Comparison of ENCODE assay signal across 7 cellular contexts in the genomic region with DNA sequence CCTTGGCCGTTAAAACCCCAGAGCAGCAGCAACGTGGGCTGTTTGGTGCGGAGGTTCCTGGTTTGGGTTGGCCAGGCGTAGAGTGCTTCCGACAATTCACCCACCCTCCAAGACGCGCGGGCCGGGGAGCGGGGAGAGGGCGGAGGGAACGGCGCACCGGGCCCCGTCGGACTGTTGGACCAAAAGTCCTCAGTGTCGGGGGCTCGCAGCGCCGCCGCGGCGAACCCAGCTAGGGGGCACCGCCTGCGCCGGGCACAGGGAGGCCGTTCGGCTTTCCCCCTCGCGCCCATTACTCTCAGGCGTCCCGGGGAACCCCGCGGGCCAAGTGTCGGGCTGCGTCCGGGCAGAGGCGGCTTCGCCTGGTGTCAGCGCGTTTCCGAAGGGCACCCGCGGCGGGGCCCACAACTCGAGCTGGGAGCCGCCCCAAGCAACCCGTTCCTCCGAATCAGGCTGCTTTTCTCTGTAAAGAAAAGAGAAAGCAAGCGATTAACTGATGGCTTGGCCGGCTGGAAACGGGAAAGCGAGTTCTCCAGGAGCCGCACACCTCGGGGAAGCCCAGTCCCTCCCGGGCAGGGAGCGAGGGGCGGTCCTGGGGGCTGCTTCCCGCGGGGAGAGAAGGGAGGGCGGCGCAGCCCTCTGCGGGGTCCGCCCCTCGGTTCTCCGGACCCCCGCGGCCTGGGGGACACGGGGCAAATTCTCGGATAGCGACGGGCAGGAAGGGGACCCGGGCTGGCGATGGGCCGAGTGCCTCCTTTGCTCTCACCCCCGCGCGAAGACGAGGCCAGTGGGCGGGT.
DNase-seq lines count a peak whose midpoint lies in the region; TF ChIP-seq lines count a peak whose summit lies in the region.

No MANE protein-coding gene starts in this region.

- intact Hi-C loops in colonic mucosa (cut with DNase I) (no loop called here), lower leg skin (cut with DNase I; ENCODE audit: low total_unique reads) (no loop called here)

- TF ChIP-seq CTCF in HFF-Myc (IDR thresholded peaks at IDR 0.05; ENCODE audit: low read depth, low read length, missing control alignments), result no peak
- TF ChIP-seq CTCF in WERI-Rb-1 (IDR thresholded peaks at IDR 0.05; ENCODE audit: low read depth, low read length), result 0 out of 2 replicates have a peak, but pooled peaks have one; percentile 4
- no peak for TF ChIP-seq CTCF in colonic mucosa (IDR thresholded peaks at IDR 0.05)
- no peak for TF ChIP-seq CTCF in lower leg skin (IDR thresholded peaks at IDR 0.05)

- H3K27ac ChIP-seq in WERI-Rb-1 (no peak overlapping the region), colonic mucosa (peak overlapping the region; percentile 58)

- TF ChIP-seq POLR2A in lower leg skin (IDR thresholded peaks at IDR 0.05), result no peak

- WGBS in lower leg skin, 2 donors, result 0% methylated on average over 40 to 64 of the region's 80 CpGs

- peak overlapping the region; percentile 55 to 71 for H3K9ac ChIP-seq in colonic mucosa (ENCODE audit: low read depth in 2 of 2, low read length in 2 of 2)

- H3K27me3 ChIP-seq in WERI-Rb-1 (ENCODE audit: insufficient read depth, low read depth, severe bottlenecking) (peaks cover 13% of the 10 kb centered on the region), colonic mucosa (peaks cover 24% of the 10 kb centered on the region)

- H3K36me3 ChIP-seq in WERI-Rb-1 (no peaks in the 10 kb centered on the region), colonic mucosa (no peaks in the 10 kb centered on the region)

- H3K4me1 ChIP-seq in colonic mucosa, result peaks cover 10% of the 10 kb centered on the region

- no peaks in the 10 kb centered on the region for H3K9me3 ChIP-seq in WERI-Rb-1 (ENCODE audit: severe bottlenecking)
- H3K9me3 ChIP-seq in colonic mucosa, result no peaks in the 10 kb centered on the region

- peak overlapping the region; percentile 41 for H3K4me3 ChIP-seq in HFF-Myc (replicated peaks; ENCODE audit: low read depth, low read length)
- H3K4me3 ChIP-seq in WERI-Rb-1 (ENCODE audit: low read depth, low read length), result peak overlapping the region; percentile 81
- peak overlapping the region; percentile 46 for H3K4me3 ChIP-seq in colonic mucosa
- peak overlapping the region; percentile 31 for H3K4me3 ChIP-seq in lower leg skin (ENCODE audit: low read depth, poor library complexity, severe bottlenecking)

- DNase-seq in HFF-Myc (ENCODE audit: extremely low read depth, low read depth) (no peak), WERI-Rb-1 (peak; percentile 38), colonic mucosa (peak; percentile 36), lower leg skin (ENCODE audit: low spot score in 2 of 2) (no peak), occipital lobe (lab: John Stamatoyannopoulos, UW) (no peak), middle frontal gyrus (ENCODE audit: extremely low spot score, low spot score) (no peak)
- DNase-seq in stimulated activated CD8-positive, alpha-beta memory T cell treated with anti-CD3 and anti-CD28 coated beads, Interleukin-4, amount 100 ng/mL, for 48 hours, result peak; percentile 69

Comparison
In these comparisons a context has a peak if more than half of its experiments do, and no peak if none do; other contexts are left out.
1. DNase-seq: peak in WERI-Rb-1 (single experiment), colonic mucosa (single experiment) and stimulated activated CD8-positive, alpha-beta memory T cell treated with anti-CD3 and anti-CD28 coated beads, Interleukin-4, amount 100 ng/mL, for 48 hours (single experiment); none in HFF-Myc (single experiment), lower leg skin (0 of 2), occipital lobe (single experiment) and middle frontal gyrus (single experiment).
2. H3K4me3 ChIP-seq: peak in every context shown above with its lines; median percentile 81 in WERI-Rb-1; 46 in colonic mucosa; 41 in HFF-Myc; 31 in lower leg skin.